ENCODE assay signal across 11 cellular contexts in the genomic region with DNA sequence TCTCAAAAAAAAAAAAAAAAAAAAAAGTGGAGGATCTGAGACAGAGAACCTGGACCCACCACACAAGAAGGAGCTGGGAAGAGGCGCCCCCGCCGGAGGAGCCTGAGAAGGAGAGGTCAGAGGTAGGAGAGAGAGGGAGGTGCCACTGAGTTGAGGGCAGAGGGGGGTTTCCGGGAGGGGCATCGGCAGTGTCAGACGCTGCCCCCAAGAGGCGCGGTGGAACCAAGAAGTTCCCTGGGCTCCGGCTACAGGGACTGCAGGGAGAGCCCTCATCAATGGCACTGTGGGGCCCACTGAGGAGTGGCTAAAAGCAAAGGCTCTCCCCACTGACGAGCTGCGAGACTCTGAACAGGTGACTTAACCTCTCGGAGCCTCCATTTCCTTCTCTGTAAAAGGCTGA. TPM values are rescaled to one million over a fixed set of nuclear protein-coding genes. Genes with fewer than 3 reads are reported as not detected.
DNase-seq lines count a peak whose midpoint lies in the region; ATAC-seq, FAIRE-seq and TF ChIP-seq lines count a peak whose summit lies in the region.
"Had no signal": no experiment of that assay in that cellular context is flagged by ENCODE, and none has a peak within 500 bp of the region (broad histone marks: within the 10 kb centered on the region; RNA-seq: fewer than 3 reads in every experiment).

No MANE protein-coding gene starts in this region.

- FAIRE-seq in GM12892 (lab: Jason Lieb, UNC): peak; percentile 53

- no peaks in the 10 kb centered on the region for H4K20me1 ChIP-seq in PC-9 (ENCODE audit: insufficient read depth)

- no peak overlapping the region for H2AFZ ChIP-seq in PC-9

- H3K9me3 ChIP-seq in esophagus muscularis mucosa: no peaks in the 10 kb centered on the region
- no peaks in the 10 kb centered on the region for H3K9me3 ChIP-seq in PC-9 (ENCODE audit: insufficient read depth, low read depth)

- no peak overlapping the region for H3K4me3 ChIP-seq in esophagus muscularis mucosa
- H3K4me3 ChIP-seq in PC-9: no peak overlapping the region

- TF ChIP-seq CTCF in activated B cell treated with CpG ODN at 0.5 μM for 24 hours (IDR thresholded peaks at IDR 0.05) (no peak), esophagus muscularis mucosa (IDR thresholded peaks at IDR 0.05) (no peak), osteocyte (IDR thresholded peaks at IDR 0.05) (no peak), PC-9 (conservative IDR thresholded peaks at IDR 0.05) (no peak)

- H3K27ac Mint-ChIP-seq in activated B cell treated with CpG ODN at 0.5 μM for 24 hours (peak overlapping the region; percentile 53), osteocyte (ENCODE audit: unreplicated experiment) (no peak overlapping the region)
- H3K27ac Mint-ChIP-seq in central memory CD8-positive, alpha-beta T cell (ENCODE audit: low read depth): peak overlapping the region; percentile 95

- H3K27me3 ChIP-seq in esophagus muscularis mucosa: peaks cover 0 to 9% (median 0%) of the 10 kb centered on the region in 4 donors
- H3K27me3 ChIP-seq in PC-9 (ENCODE audit: insufficient read depth, low read depth): peaks cover 23% of the 10 kb centered on the region

- ATAC-seq in activated B cell treated with CpG ODN at 0.5 μM for 24 hours (ENCODE audit: low read depth) (peak; percentile 79), HG02885 (IDR thresholded peaks at IDR 0.05; ENCODE audit: poor library complexity, unreplicated experiment) (no peak)
- peak; percentile 67 for ATAC-seq in central memory CD8-positive, alpha-beta T cell (replicated peaks; ENCODE audit: extremely low read depth, poor library complexity, severe bottlenecking)

- H3K27me3 Mint-ChIP-seq in activated B cell treated with CpG ODN at 0.5 μM for 24 hours: no peaks in the 10 kb centered on the region
- H3K27me3 Mint-ChIP-seq in central memory CD8-positive, alpha-beta T cell: no peaks in the 10 kb centered on the region
- peaks cover 34% of the 10 kb centered on the region for H3K27me3 Mint-ChIP-seq in osteocyte (ENCODE audit: unreplicated experiment)

- CTCF ChIA-PET in activated B cell treated with CpG ODN at 0.5 μM for 24 hours (lab: Charles Lee): interaction anchor here (1.4 to 3.2 kb wide), 2 partner anchors 155 to 330 kb away, joined by 3 to 16 read pairs; no protein-coding TSS in a partner anchor
- CTCF ChIA-PET in PC-9 (lab: Charles Lee): interaction anchor here (0.6 kb wide), 1 partner anchor 576 kb away, joined by 8 read pairs; no protein-coding TSS in a partner anchor

- no peak for TF ChIP-seq EP300 in esophagus muscularis mucosa (IDR thresholded peaks at IDR 0.05)

- H3K9me2 ChIP-seq in PC-9 (ENCODE audit: insufficient read depth): no peaks in the 10 kb centered on the region

- intact Hi-C loops in activated B cell treated with CpG ODN at 0.5 μM for 24 hours (cut with micrococcal nuclease) (loop anchor here (10.0 kb wide), 1 partner anchor 504 kb away; no protein-coding TSS in a partner anchor), esophagus muscularis mucosa (cut with DNase I) (no loop called here), PC-9 (cut with micrococcal nuclease; ENCODE audit: unreplicated experiment) (loop anchor here (10.0 kb wide), 2 partner anchors 326 to 516 kb away; no protein-coding TSS in a partner anchor)

- H3K79me2 ChIP-seq in PC-9 (ENCODE audit: low read depth): no peaks in the 10 kb centered on the region

- H3K9me3 Mint-ChIP-seq in activated B cell treated with CpG ODN at 0.5 μM for 24 hours (no peaks in the 10 kb centered on the region), osteocyte (ENCODE audit: unreplicated experiment) (no peaks in the 10 kb centered on the region)
- no peaks in the 10 kb centered on the region for H3K9me3 Mint-ChIP-seq in central memory CD8-positive, alpha-beta T cell

- BruUV-seq in PC-9 (replicated peaks; lab: Mats Ljungman, UMichigan): no TSS peak

- no peak overlapping the region for H3K4me2 ChIP-seq in PC-9

- DNase-seq in GM12892 (ENCODE audit: insufficient read length) (no peak), activated B cell treated with CpG ODN at 0.5 μM for 24 hours (peak; percentile 42), esophagus muscularis mucosa (ENCODE audit: extremely low spot score) (no peak), osteocyte (ENCODE audit: extremely low spot score, unreplicated experiment) (no peak), PC-9 (no peak)
- DNase-seq in central memory CD8-positive, alpha-beta T cell (ENCODE audit: low spot score in 2 of 2): peak; percentile 31 to 32
- peak in 2 of 3 experiments; percentile 5 to 22 for DNase-seq in stimulated activated CD4-positive, alpha-beta T cell treated with anti-CD3 and anti-CD28 coated beads, TNF-alpha, amount 100 ng/mL, for 4 hours (ENCODE audit: low read depth in 3 of 3)
- DNase-seq: NCI-H510A, retina had no signal

- no peaks in the 10 kb centered on the region for H3F3A ChIP-seq in PC-9 (ENCODE audit: insufficient read depth, low read depth)

- no peak overlapping the region for H3K27ac ChIP-seq in esophagus muscularis mucosa (replicated peaks in 1 of 4)
- H3K27ac ChIP-seq in PC-9: no peak overlapping the region

- H3K4me1 ChIP-seq in esophagus muscularis mucosa: peaks cover 0 to 7% (median 6%) of the 10 kb centered on the region in 4 donors
- no peaks in the 10 kb centered on the region for H3K4me1 ChIP-seq in PC-9 (replicated peaks; ENCODE audit: insufficient read depth)

- POLR2A ChIA-PET in activated B cell treated with CpG ODN at 0.5 μM for 24 hours (lab: Charles Lee) (interaction anchor here (1.4 kb wide), 1 partner anchor 303 kb away, joined by 6 read pairs; no protein-coding TSS in a partner anchor), PC-9 (lab: Charles Lee; ENCODE audit: unreplicated experiment) (interaction anchor here (0.6 kb wide), 1 partner anchor 305 kb away, joined by 3 read pairs; no protein-coding TSS in a partner anchor)

- H3K36me3 Mint-ChIP-seq in activated B cell treated with CpG ODN at 0.5 μM for 24 hours (ENCODE audit: low read depth) (no peaks in the 10 kb centered on the region), osteocyte (ENCODE audit: unreplicated experiment) (no peaks in the 10 kb centered on the region)
- peaks cover 3% of the 10 kb centered on the region for H3K36me3 Mint-ChIP-seq in central memory CD8-positive, alpha-beta T cell (ENCODE audit: insufficient read depth)

- TF ChIP-seq POLR2A in GM12892 (IDR thresholded peaks at IDR 0.05; ENCODE audit: low read depth, low read length) (no peak), esophagus muscularis mucosa (IDR thresholded peaks at IDR 0.05; ENCODE audit: low read depth) (no peak)

- H3K36me3 ChIP-seq in esophagus muscularis mucosa (no peaks in the 10 kb centered on the region), PC-9 (ENCODE audit: low read depth) (no peaks in the 10 kb centered on the region)

- H3K4me3 Mint-ChIP-seq in activated B cell treated with CpG ODN at 0.5 μM for 24 hours: peak overlapping the region; percentile 83
- H3K4me3 Mint-ChIP-seq in central memory CD8-positive, alpha-beta T cell: peak overlapping the region; percentile 76
- no peak overlapping the region for H3K4me3 Mint-ChIP-seq in osteocyte (ENCODE audit: unreplicated experiment)

- WGBS in esophagus muscularis mucosa: 46% methylated on average over 12 of the region's 12 CpGs

- H3K4me1 Mint-ChIP-seq in activated B cell treated with CpG ODN at 0.5 μM for 24 hours (peaks cover 16% of the 10 kb centered on the region), osteocyte (ENCODE audit: unreplicated experiment) (peaks cover 6% of the 10 kb centered on the region)
- peaks cover 14% of the 10 kb centered on the region for H3K4me1 Mint-ChIP-seq in central memory CD8-positive, alpha-beta T cell

RNA-seq across cellular contexts. Expression of a gene that starts 4.2 kb away (rescaled TPM):
- polyA plus RNA-seq in GM12892 (2012; ENCODE audit: missing spikeins): not detected
- total RNA-seq in activated B cell treated with CpG ODN at 0.5 μM for 24 hours (not detected in 2 replicates), esophagus muscularis mucosa (not detected), osteocyte (not detected in 2 replicates), PC-9 (2021) (not detected in 2 replicates)
- total RNA-seq: fibroblast of villous mesenchyme had no signal

RNA-seq across cellular contexts. Expression of a gene that starts 17.9 kb away (rescaled TPM):
- not detected for polyA plus RNA-seq in GM12892 (2012; ENCODE audit: missing spikeins)
- total RNA-seq in activated B cell treated with CpG ODN at 0.5 μM for 24 hours (not detected in 2 replicates), esophagus muscularis mucosa (not detected), osteocyte (not detected in 2 replicates), PC-9 (2021) (not detected in 2 replicates)
- total RNA-seq: fibroblast of villous mesenchyme had no signal

RNA-seq across cellular contexts. Expression of a gene that starts 58.7 kb away (rescaled TPM):
- 2.0 TPM for polyA plus RNA-seq in GM12892 (2012; ENCODE audit: missing spikeins)
- 0.20 TPM in 1 of 2 replicates, not detected in the other for total RNA-seq in activated B cell treated with CpG ODN at 0.5 μM for 24 hours
- under 1 TPM in 2 of 4 donors, not detected in 2; 0.17 to 0.33 TPM for total RNA-seq in esophagus muscularis mucosa
- total RNA-seq in osteocyte: not detected in 2 replicates
- not detected in 2 replicates for total RNA-seq in PC-9 (2021)
- total RNA-seq: fibroblast of villous mesenchyme had no signal

Comparison
In these comparisons a context has a peak if more than half of its experiments do, and no peak if none do; other contexts are left out.
1. DNase-seq: peak in activated B cell treated with CpG ODN at 0.5 μM for 24 hours (single experiment), central memory CD8-positive, alpha-beta T cell (2 of 2) and stimulated activated CD4-positive, alpha-beta T cell treated with anti-CD3 and anti-CD28 coated beads, TNF-alpha, amount 100 ng/mL, for 4 hours (2 of 3); none in GM12892 (single experiment), esophagus muscularis mucosa (single experiment), osteocyte (single experiment) and PC-9 (0 of 2).